ENCODE assay signal across 20 cellular contexts in genomic region chr3:153397806-153398205, GRCh38.
A peak's percentile ranks its signal among the peaks of the same experiment; 100 is the strongest.
DNase-seq lines count a peak whose midpoint lies in the region; ATAC-seq, FAIRE-seq and TF ChIP-seq lines count a peak whose summit lies in the region.
"Had no signal": no experiment of that assay in that cellular context is flagged by ENCODE, and none has a peak within 500 bp of the region (broad histone marks: within the 10 kb centered on the region; RNA-seq: fewer than 3 reads in every experiment).

No MANE protein-coding gene starts in this region.

- no peaks in the 10 kb centered on the region for H3K27me3 ChIP-seq in bronchial epithelial cell (ENCODE audit: control insufficient read depth, insufficient read depth, low read length)
- no peaks in the 10 kb centered on the region for H3K27me3 ChIP-seq in neural progenitor cell
- no peaks in the 10 kb centered on the region for H3K27me3 ChIP-seq in heart right ventricle

- H3K27me3 Mint-ChIP-seq in stimulated activated naive CD8-positive, alpha-beta T cell treated with anti-CD3 and anti-CD28 coated beads, Interleukin-15, amount 100 ng/mL, for 72 hours: no peaks in the 10 kb centered on the region
- H3K27me3 Mint-ChIP-seq in neural progenitor cell (ENCODE audit: insufficient read depth, low read depth): no peaks in the 10 kb centered on the region

- no peak for DNase-seq in stimulated activated naive CD8-positive, alpha-beta T cell treated with anti-CD3 and anti-CD28 coated beads, Interleukin-15, Interleukin-2, amounts not matched to agents 100 U/mL and 50 U/mL, for 24 hours
- no peak for DNase-seq in stimulated activated naive CD8-positive, alpha-beta T cell treated with anti-CD3 and anti-CD28 coated beads, Interleukin-15, amount 100 ng/mL, for 72 hours
- peak; percentile 76 for DNase-seq in bronchial epithelial cell (ENCODE audit: low read depth)
- no peak for DNase-seq in neural progenitor cell (ENCODE audit: low spot score)
- DNase-seq in NCI-H146 (lab: John Stamatoyannopoulos, UW): no peak
- no peak for DNase-seq in heart right ventricle
- DNase-seq: C1 segment of cervical spinal cord; Calu3; CD4-positive, alpha-beta memory T cell; COR-L47; DMS53; DMS79 treated with DMSO at 0.1 percent for 48 hours; GF-D8; GM23248; H9 had no signal

- H3K36me3 Mint-ChIP-seq in neural progenitor cell: no peaks in the 10 kb centered on the region

- no peaks in the 10 kb centered on the region for H3K79me2 ChIP-seq in neural progenitor cell (ENCODE audit: low read depth)

- H3K27ac Mint-ChIP-seq in stimulated activated naive CD8-positive, alpha-beta T cell treated with anti-CD3 and anti-CD28 coated beads, Interleukin-15, amount 100 ng/mL, for 72 hours: no peak overlapping the region
- H3K27ac Mint-ChIP-seq in neural progenitor cell: no peak overlapping the region
- H3K27ac Mint-ChIP-seq: H9 had no signal

- H3K27ac ChIP-seq in neural progenitor cell: no peak overlapping the region
- no peak overlapping the region for H3K27ac ChIP-seq in heart right ventricle
- H3K27ac ChIP-seq: GM23248 had no signal

- intact Hi-C loops in heart right ventricle (cut with DNase I): no loop called here

- no peaks in the 10 kb centered on the region for H3K36me3 ChIP-seq in bronchial epithelial cell (ENCODE audit: control insufficient read depth, insufficient read depth, low read length)
- no peaks in the 10 kb centered on the region for H3K36me3 ChIP-seq in neural progenitor cell
- no peaks in the 10 kb centered on the region for H3K36me3 ChIP-seq in heart right ventricle

- H3K9me3 ChIP-seq in neural progenitor cell (ENCODE audit: low read depth) (peaks cover 5% of the 10 kb centered on the region), heart right ventricle (peaks cover 0 to 28% (median 9%) of the 10 kb centered on the region in 11 donors)

- peaks cover 20% of the 10 kb centered on the region for H3K4me1 Mint-ChIP-seq in stimulated activated naive CD8-positive, alpha-beta T cell treated with anti-CD3 and anti-CD28 coated beads, Interleukin-15, amount 100 ng/mL, for 72 hours
- H3K4me1 Mint-ChIP-seq in neural progenitor cell: peaks cover 5% of the 10 kb centered on the region

- H3K4me3 ChIP-seq in bronchial epithelial cell (ENCODE audit: low read depth, low read length): no peak overlapping the region
- H3K4me3 ChIP-seq in neural progenitor cell: no peak overlapping the region
- no peak overlapping the region for H3K4me3 ChIP-seq in heart right ventricle
- H3K4me3 ChIP-seq: GM23248 had no signal

- ATAC-seq in stimulated activated naive CD8-positive, alpha-beta T cell treated with anti-CD3 and anti-CD28 coated beads, Interleukin-15, Interleukin-2, amounts not matched to agents 100 U/mL and 50 U/mL, for 24 hours: peak; percentile 52
- no peak for ATAC-seq in stimulated activated naive CD8-positive, alpha-beta T cell treated with anti-CD3 and anti-CD28 coated beads, Interleukin-15, amount 100 ng/mL, for 72 hours
- ATAC-seq in esophagus mucosa (peak; percentile 85), heart right ventricle (no peak), GM19463 (IDR thresholded peaks at IDR 0.05; ENCODE audit: unreplicated experiment) (no peak)
- ATAC-seq: HCT116 had no signal

- peak overlapping the region; percentile 94 for H2AFZ ChIP-seq in neural progenitor cell (replicated peaks)
- H2AFZ ChIP-seq: GM23248 had no signal

- no peak overlapping the region for H3K9ac ChIP-seq in neural progenitor cell
- H3K9ac ChIP-seq: GM23248 had no signal

- peaks cover 6 to 16% of the 10 kb centered on the region in 2 donors for H3K9me3 Mint-ChIP-seq in stimulated activated naive CD8-positive, alpha-beta T cell treated with anti-CD3 and anti-CD28 coated beads, Interleukin-15, amount 100 ng/mL, for 72 hours
- H3K9me3 Mint-ChIP-seq in neural progenitor cell: peaks cover 7% of the 10 kb centered on the region

- H3K4me1 ChIP-seq in neural progenitor cell (peaks cover 6% of the 10 kb centered on the region), heart right ventricle (peaks cover 0 to 16% (median 0%) of the 10 kb centered on the region in 9 donors)

- FAIRE-seq in bronchial epithelial cell (lab: Jason Lieb, UNC): no peak
- FAIRE-seq: GM12891, GM18507 had no signal

- H3F3A ChIP-seq in neural progenitor cell (ENCODE audit: low read depth): no peaks in the 10 kb centered on the region

- WGBS in heart right ventricle, 2 donors: 91 to 94% methylated on average over 1 of the region's 1 CpG

- no peaks in the 10 kb centered on the region for H4K20me1 ChIP-seq in neural progenitor cell (ENCODE audit: low read depth)

- H3K4me2 ChIP-seq in neural progenitor cell: no peak overlapping the region

- no peak overlapping the region for H3K4me3 Mint-ChIP-seq in stimulated activated naive CD8-positive, alpha-beta T cell treated with anti-CD3 and anti-CD28 coated beads, Interleukin-15, amount 100 ng/mL, for 72 hours
- no peak overlapping the region for H3K4me3 Mint-ChIP-seq in neural progenitor cell
- H3K4me3 Mint-ChIP-seq: H9 had no signal

- TF ChIP-seq CTCF in bronchial epithelial cell (IDR thresholded peaks at IDR 0.05; ENCODE audit: insufficient read depth, low read length, severe bottlenecking) (no peak), neural progenitor cell (IDR thresholded peaks at IDR 0.05) (no peak), heart right ventricle (IDR thresholded peaks at IDR 0.05) (no peak)

Comparison
In these comparisons a context has a peak if more than half of its experiments do, and no peak if none do; other contexts are left out.
1. ATAC-seq: peak in stimulated activated naive CD8-positive, alpha-beta T cell treated with anti-CD3 and anti-CD28 coated beads, Interleukin-15, Interleukin-2, amounts not matched to agents 100 U/mL and 50 U/mL, for 24 hours (single experiment) and esophagus mucosa (single experiment); none in stimulated activated naive CD8-positive, alpha-beta T cell treated with anti-CD3 and anti-CD28 coated beads, Interleukin-15, amount 100 ng/mL, for 72 hours (single experiment), heart right ventricle (0 of 8) and GM19463 (single experiment).